In the genomic region with DNA sequence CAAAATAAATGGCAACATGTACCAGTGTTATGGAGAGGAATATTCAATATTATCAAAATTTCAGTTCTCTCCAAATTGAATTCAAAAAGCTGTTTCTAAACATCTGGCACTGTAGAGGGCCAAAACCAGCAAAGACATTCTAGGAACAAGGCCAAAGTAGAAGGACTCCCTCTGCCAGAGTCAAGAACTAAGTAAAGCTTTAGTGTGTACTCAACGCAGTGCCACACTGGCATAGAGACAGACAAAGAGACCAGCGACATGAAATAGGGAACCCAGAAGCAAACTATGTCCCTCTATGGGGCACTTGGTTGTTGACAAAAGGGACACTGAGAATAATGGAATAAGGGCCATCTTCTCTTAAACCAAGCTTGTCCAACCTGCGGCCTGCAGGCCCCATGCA, we compare ENCODE assay signal across 19 cellular contexts. TPM values are rescaled to one million over a fixed set of nuclear protein-coding genes. Genes with fewer than 3 reads are reported as not detected.
DNase-seq lines count a peak whose midpoint lies in the region; ATAC-seq and TF ChIP-seq lines count a peak whose summit lies in the region.
"Had no signal": no experiment of that assay in that cellular context is flagged by ENCODE, and none has a peak within 500 bp of the region (broad histone marks: within the 10 kb centered on the region; RNA-seq: fewer than 3 reads in every experiment).

No MANE protein-coding gene starts in this region.

- no peak for TF ChIP-seq CTCF in C4-2B (conservative IDR thresholded peaks at IDR 0.05)
- no peak for TF ChIP-seq CTCF in prostate gland (IDR thresholded peaks at IDR 0.05)

- peak; percentile 14 to 57 for DNase-seq in NCI-H446 (lab: John Stamatoyannopoulos, UW)
- DNase-seq in left cardiac atrium, result no peak
- peak; percentile 67 for DNase-seq in prostate gland (ENCODE audit: low spot score)
- no peak for DNase-seq in T-helper 17 cell
- no peak for DNase-seq in NCI-H748 (lab: John Stamatoyannopoulos, UW; ENCODE audit: unreplicated experiment)
- DNase-seq: ACHN; CD4-positive, alpha-beta memory T cell; DND-41; GDM1; MM.1S; NCI-H1417; NCI-H1930; NCI-H526 had no signal

- H3K4me3 Mint-ChIP-seq in T-helper 17 cell, result no peak overlapping the region
- H3K4me3 Mint-ChIP-seq: B cell; CD4-positive, alpha-beta memory T cell had no signal

- H3K4me1 Mint-ChIP-seq in T-helper 17 cell, result peaks cover 17% of the 10 kb centered on the region

- H3K4me3 ChIP-seq in prostate gland, result no peak overlapping the region

- peak; percentile 61 to 81 for ATAC-seq in left cardiac atrium
- no peak for ATAC-seq in T-helper 17 cell
- ATAC-seq in GM18867 (IDR thresholded peaks at IDR 0.05; ENCODE audit: unreplicated experiment), result no peak

- H3K36me3 ChIP-seq in prostate gland, result no peaks in the 10 kb centered on the region

- TF ChIP-seq POLR2A in prostate gland (IDR thresholded peaks at IDR 0.05), result no peak

- H3K27me3 Mint-ChIP-seq in T-helper 17 cell, result no peaks in the 10 kb centered on the region

- H3K27ac Mint-ChIP-seq in T-helper 17 cell, result no peak overlapping the region
- H3K27ac Mint-ChIP-seq: B cell; CD4-positive, alpha-beta memory T cell had no signal

- intact Hi-C loops in left cardiac atrium (cut with DNase I) (no loop called here), prostate gland (cut with DNase I) (no loop called here)

- H3K27ac ChIP-seq in C4-2B (peak overlapping the region; percentile 37; the same call in 1 of the 2 replicates), prostate gland (peak overlapping the region in 1 of 2 donors; percentile 33)
- H3K27ac ChIP-seq: KMS-11, RWPE1 had no signal

- H3K36me3 Mint-ChIP-seq in T-helper 17 cell (ENCODE audit: low read depth), result peaks cover 2% of the 10 kb centered on the region

- H3K27me3 ChIP-seq in prostate gland (replicated peaks; ENCODE audit: insufficient read depth), result no peaks in the 10 kb centered on the region

- H3K4me1 ChIP-seq in prostate gland (replicated peaks), result no peaks in the 10 kb centered on the region

- H3K9me3 ChIP-seq in prostate gland (no peaks in the 10 kb centered on the region), T-helper 17 cell (ENCODE audit: control insufficient read depth, low read length, poor library complexity, severe bottlenecking) (no peaks in the 10 kb centered on the region)

- WGBS in prostate gland, result 43% methylated on average over 3 of the region's 3 CpGs

RNA-seq across cellular contexts. Expression of gene SCGB2B2, which starts 15.6 kb away (rescaled TPM):
- total RNA-seq in left cardiac atrium, result under 1 TPM; 0.52 to 0.65 TPM
- total RNA-seq in prostate gland, result 1 to 10 TPM; 1.2 to 6.3 TPM
- total RNA-seq in T-helper 17 cell, result under 1 TPM in 1 of 2 donors, not detected in 1; 0.82 TPM
- total RNA-seq: H1 had no signal

RNA-seq across cellular contexts. Expression of gene ZNF302, which starts 16.1 kb away (rescaled TPM):
- total RNA-seq in left cardiac atrium, result 10 to 100 TPM; 25.3 to 30.7 TPM
- total RNA-seq in prostate gland, result 10 to 100 TPM; 20.0 to 25.0 TPM
- total RNA-seq in T-helper 17 cell, result 10 to 100 TPM in 1 of 2 donors, 1 to 10 TPM in 1; 9.0 to 11.5 TPM

Comparison
In these comparisons a context has a peak if more than half of its experiments do, and no peak if none do; other contexts are left out.
1. DNase-seq: peak in NCI-H446 (2 of 2) and prostate gland (single experiment); none in left cardiac atrium (single experiment), T-helper 17 cell (0 of 3) and NCI-H748 (single experiment).
2. ATAC-seq: peak in left cardiac atrium (2 of 2); none in T-helper 17 cell (single experiment) and GM18867 (single experiment).